17 cellular contexts compared by ENCODE assay signal in the genomic region with DNA sequence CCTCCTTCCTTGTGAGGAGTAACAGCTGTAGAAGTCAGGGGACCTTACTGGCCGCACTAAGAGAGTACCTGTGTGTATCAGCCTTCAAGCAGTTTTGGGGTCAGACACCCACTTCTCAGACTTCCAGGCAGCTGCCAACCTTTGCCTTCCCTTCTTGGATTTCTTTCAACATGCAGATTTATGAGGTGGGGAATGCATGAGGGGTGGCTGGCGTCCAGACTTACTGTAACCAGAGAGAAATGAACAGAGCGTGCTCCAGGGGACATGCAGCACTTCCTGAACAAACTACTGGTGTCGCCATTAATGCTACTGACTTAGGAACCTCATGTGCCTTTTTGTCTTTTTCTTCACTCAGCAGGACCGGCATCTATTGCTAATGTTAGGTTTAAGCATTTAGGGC. TPM values are rescaled to one million over a fixed set of nuclear protein-coding genes. Genes with fewer than 3 reads are reported as not detected.
"Had no signal": no experiment of that assay in that cellular context is flagged by ENCODE, and none has a peak within 500 bp of the region (broad histone marks: within the 10 kb centered on the region; RNA-seq: fewer than 3 reads in every experiment).

No MANE protein-coding gene starts in this region.

- H3K4me2 ChIP-seq: hepatocyte had no signal

- H3K36me3 ChIP-seq: left ventricle myocardium inferior, right atrium auricular region, transverse colon had no signal

- H3K79me2 ChIP-seq: hepatocyte had no signal

- H3K27me3 Mint-ChIP-seq: naive thymus-derived CD4-positive, alpha-beta T cell had no signal

- H2AFZ ChIP-seq: hepatocyte had no signal

- H3K27me3 ChIP-seq: dorsolateral prefrontal cortex, right atrium auricular region, transverse colon had no signal

- H3K27ac ChIP-seq: dorsolateral prefrontal cortex, hepatocyte, left ventricle myocardium inferior, right atrium auricular region, transverse colon had no signal

- H3K4me1 ChIP-seq: left ventricle myocardium inferior, right atrium auricular region, transverse colon had no signal

- H3K4me3 ChIP-seq: dorsolateral prefrontal cortex, hepatocyte, left ventricle myocardium inferior, mucosa of descending colon, right atrium auricular region, transverse colon had no signal

- H3K9me3 ChIP-seq: left ventricle myocardium inferior, mucosa of descending colon, right atrium auricular region, transverse colon had no signal

- DNase-seq: activated CD4-positive, alpha-beta T cell treated with anti-CD3 and anti-CD28 coated beads, Interleukin-2, amount 50 U/mL, for 1 hour; activated CD8-positive, alpha-beta memory T cell treated with anti-CD3 and anti-CD28 coated beads for 24 hours; activated naive CD4-positive, alpha-beta T cell treated with Interleukin-2 at 50 U/mL for 16 hours; dorsolateral prefrontal cortex; kidney; left ventricle myocardium inferior; mucosa of descending colon; naive thymus-derived CD4-positive, alpha-beta T cell; posterior cingulate gyrus; small intestine; stimulated activated CD4-positive, alpha-beta T cell treated with anti-CD3 and anti-CD28 coated beads, Interleukin-4, amount 100 ng/mL, for 24 hours; stimulated activated naive CD8-positive, alpha-beta T cell treated with anti-CD3 and anti-CD28 coated beads, Interleukin-15, Interleukin-2, amounts not matched to agents 100 U/mL and 50 U/mL, for 24 hours; transverse colon had no signal

- ATAC-seq: mucosa of descending colon; naive thymus-derived CD4-positive, alpha-beta T cell; stimulated activated naive CD8-positive, alpha-beta T cell treated with anti-CD3 and anti-CD28 coated beads, Interleukin-15, Interleukin-2, amounts not matched to agents 100 U/mL and 50 U/mL, for 24 hours had no signal

RNA-seq across cellular contexts. Expression of gene INSYN2B, which starts 46.7 kb away (rescaled TPM):
- total RNA-seq: cardiac septum; naive thymus-derived CD4-positive, alpha-beta T cell; T-helper 2 cell treated with Interferon-gamma antibody and Interleukin-4, amounts not matched to agents 100 ng/mL and 5 ng/mL, for 36 hours; transverse colon had no signal
- polyA plus RNA-seq: hepatocyte had no signal
